ENCODE assay signal across 27 cellular contexts in genomic region chr1:24713736-24714135, GRCh38. TPM values are rescaled to one million over a fixed set of nuclear protein-coding genes. Genes with fewer than 3 reads are reported as not detected.
DNase-seq lines count a peak whose midpoint lies in the region; TF ChIP-seq lines count a peak whose summit lies in the region.
"Had no signal": no experiment of that assay in that cellular context is flagged by ENCODE, and none has a peak within 500 bp of the region (broad histone marks: within the 10 kb centered on the region; RNA-seq: fewer than 3 reads in every experiment).

No MANE protein-coding gene starts in this region.

- H3K27me3 ChIP-seq in SJSA1 (replicated peaks) (no peaks in the 10 kb centered on the region), layer of hippocampus (ENCODE audit: control insufficient read depth, insufficient read depth, low read length) (no peaks in the 10 kb centered on the region), tibial nerve (no peaks in the 10 kb centered on the region)
- H3K27me3 ChIP-seq: MG63, uterus had no signal

- no peak for TF ChIP-seq CTCF in tibial nerve (IDR thresholded peaks at IDR 0.05)

- no peaks in the 10 kb centered on the region; the same call in 1 of the 2 replicates for H3K36me3 ChIP-seq in SJSA1
- no peaks in the 10 kb centered on the region for H3K36me3 ChIP-seq in tibial nerve
- H3K36me3 ChIP-seq: thoracic aorta, uterus had no signal

- WGBS in tibial nerve, 2 donors: 65 to 66% methylated on average over 5 of the region's 5 CpGs

- no peak overlapping the region for H3K4me3 Mint-ChIP-seq in activated CD4-positive, alpha-beta T cell treated with anti-CD3 and anti-CD28 coated beads, Interleukin-2, amount 10 ng/mL, durations not matched to agents 7 days and 5 days
- H3K4me3 Mint-ChIP-seq in activated CD4-positive, alpha-beta T cell treated with anti-CD3 and anti-CD28 coated beads, Interleukin-2, amount 10 ng/mL, durations not matched to agents 24 days and 14 days: no peak overlapping the region
- H3K4me3 Mint-ChIP-seq: activated CD4-positive, alpha-beta memory T cell treated with anti-CD3 and anti-CD28 coated beads for 36 hours; activated naive CD4-positive, alpha-beta T cell treated with anti-CD3 and anti-CD28 coated beads for 36 hours; CD4-positive, alpha-beta T cell; stimulated activated naive CD8-positive, alpha-beta T cell treated with anti-CD3 and anti-CD28 coated beads, Interleukin-15, Interleukin-2, amounts not matched to agents 100 ng/mL and 50 ng/mL, for 24 hours; T-helper 1 cell treated with Interleukin-12 subunit alpha and Interleukin-12 subunit beta and Interleukin-4 antibody, amounts not matched to agents 30 μg/mL and 1 μg/mL, for 36 hours had no signal

- no peaks in the 10 kb centered on the region for H3K9me3 ChIP-seq in SJSA1 (replicated peaks)
- no peaks in the 10 kb centered on the region for H3K9me3 ChIP-seq in tibial nerve
- H3K9me3 ChIP-seq: MG63, thoracic aorta, uterus had no signal

- H3K4me3 ChIP-seq in SJSA1: no peak overlapping the region
- H3K4me3 ChIP-seq in tibial nerve: no peak overlapping the region
- H3K4me3 ChIP-seq: MG63, SK-N-MC, thoracic aorta, uterus had no signal

- peaks cover 14% of the 10 kb centered on the region for H3K4me1 Mint-ChIP-seq in activated CD4-positive, alpha-beta T cell treated with anti-CD3 and anti-CD28 coated beads, Interleukin-2, amount 10 ng/mL, durations not matched to agents 7 days and 5 days
- H3K4me1 Mint-ChIP-seq in activated CD4-positive, alpha-beta T cell treated with anti-CD3 and anti-CD28 coated beads, Interleukin-2, amount 10 ng/mL, durations not matched to agents 24 days and 14 days: peaks cover 17% of the 10 kb centered on the region

- intact Hi-C loops in activated CD4-positive, alpha-beta T cell treated with anti-CD3 and anti-CD28 coated beads, Interleukin-2, amount 10 ng/mL, durations not matched to agents 24 days and 14 days (cut with micrococcal nuclease): no loop called here

- H3K36me3 Mint-ChIP-seq in activated CD4-positive, alpha-beta T cell treated with anti-CD3 and anti-CD28 coated beads, Interleukin-2, amount 10 ng/mL, durations not matched to agents 7 days and 5 days (ENCODE audit: low read depth): no peaks in the 10 kb centered on the region
- peaks cover 1% of the 10 kb centered on the region for H3K36me3 Mint-ChIP-seq in activated CD4-positive, alpha-beta T cell treated with anti-CD3 and anti-CD28 coated beads, Interleukin-2, amount 10 ng/mL, durations not matched to agents 24 days and 14 days (ENCODE audit: low read depth)
- H3K36me3 Mint-ChIP-seq: activated CD4-positive, alpha-beta memory T cell treated with anti-CD3 and anti-CD28 coated beads for 36 hours had no signal

- POLR2A ChIA-PET in activated CD4-positive, alpha-beta T cell treated with anti-CD3 and anti-CD28 coated beads, Interleukin-2, amount 10 ng/mL, durations not matched to agents 7 days and 5 days (lab: Charles Lee): no interaction called here

- H3K4me1 ChIP-seq in SJSA1 (replicated peaks): peaks cover 40% of the 10 kb centered on the region
- peaks cover 0 to 60% (median 26%) of the 10 kb centered on the region in 4 donors for H3K4me1 ChIP-seq in tibial nerve
- H3K4me1 ChIP-seq: uterus had no signal

- no peak for DNase-seq in activated CD4-positive, alpha-beta T cell treated with anti-CD3 and anti-CD28 coated beads, Interleukin-2, amount 10 ng/mL, durations not matched to agents 7 days and 5 days
- DNase-seq in activated CD4-positive, alpha-beta T cell treated with anti-CD3 and anti-CD28 coated beads, Interleukin-2, amount 10 ng/mL, durations not matched to agents 24 days and 14 days: no peak
- DNase-seq in SJSA1 (ENCODE audit: low read depth in 1 of 2, low spot score in 2 of 2): no peak
- DNase-seq in tibial nerve (ENCODE audit: low spot score in 2 of 2): no peak
- DNase-seq in effector CD4-positive, alpha-beta T cell: no peak
- DNase-seq in stimulated activated CD4-positive, alpha-beta T cell treated with anti-CD3 and anti-CD28 coated beads, Interleukin-15, amount 100 ng/mL, for 24 hours: no peak
- DNase-seq in activated effector memory CD4-positive, alpha-beta T cell treated with anti-CD3 and anti-CD28 coated beads, Interleukin-2, amount 50 U/mL, for 16 hours: no peak
- DNase-seq: activated CD4-positive, alpha-beta memory T cell treated with anti-CD3 and anti-CD28 coated beads for 36 hours; activated CD8-positive, alpha-beta memory T cell treated with anti-CD3 and anti-CD28 coated beads, Interleukin-2, amount 50 U/mL, for 4 hours; activated naive CD4-positive, alpha-beta T cell treated with anti-CD3 and anti-CD28 coated beads for 36 hours; CD4-positive, alpha-beta T cell; dermis blood vessel endothelial cell; GOT3; left cardiac atrium; MG63; NCI-H1417; NCI-H2081; NCI-H345; RPMI8226; stimulated activated CD8-positive, alpha-beta memory T cell treated with anti-CD3 and anti-CD28 coated beads, Interleukin-4, amount 100 ng/mL, for 48 hours; uterus had no signal

- peak overlapping the region; percentile 37 for H3K27ac Mint-ChIP-seq in activated CD4-positive, alpha-beta T cell treated with anti-CD3 and anti-CD28 coated beads, Interleukin-2, amount 10 ng/mL, durations not matched to agents 7 days and 5 days
- H3K27ac Mint-ChIP-seq in activated CD4-positive, alpha-beta T cell treated with anti-CD3 and anti-CD28 coated beads, Interleukin-2, amount 10 ng/mL, durations not matched to agents 24 days and 14 days: no peak overlapping the region
- H3K27ac Mint-ChIP-seq: activated CD4-positive, alpha-beta memory T cell treated with anti-CD3 and anti-CD28 coated beads for 36 hours; activated naive CD4-positive, alpha-beta T cell treated with anti-CD3 and anti-CD28 coated beads for 36 hours; CD4-positive, alpha-beta T cell; stimulated activated naive CD8-positive, alpha-beta T cell treated with anti-CD3 and anti-CD28 coated beads, Interleukin-15, Interleukin-2, amounts not matched to agents 100 ng/mL and 50 ng/mL, for 24 hours; T-helper 1 cell treated with Interleukin-12 subunit alpha and Interleukin-12 subunit beta and Interleukin-4 antibody, amounts not matched to agents 30 μg/mL and 1 μg/mL, for 36 hours had no signal

- H3K9me3 Mint-ChIP-seq in activated CD4-positive, alpha-beta T cell treated with anti-CD3 and anti-CD28 coated beads, Interleukin-2, amount 10 ng/mL, durations not matched to agents 7 days and 5 days: no peaks in the 10 kb centered on the region
- H3K9me3 Mint-ChIP-seq in activated CD4-positive, alpha-beta T cell treated with anti-CD3 and anti-CD28 coated beads, Interleukin-2, amount 10 ng/mL, durations not matched to agents 24 days and 14 days: no peaks in the 10 kb centered on the region
- H3K9me3 Mint-ChIP-seq: activated CD4-positive, alpha-beta memory T cell treated with anti-CD3 and anti-CD28 coated beads for 36 hours; activated naive CD4-positive, alpha-beta T cell treated with anti-CD3 and anti-CD28 coated beads for 36 hours; CD4-positive, alpha-beta T cell; stimulated activated naive CD8-positive, alpha-beta T cell treated with anti-CD3 and anti-CD28 coated beads, Interleukin-15, Interleukin-2, amounts not matched to agents 100 ng/mL and 50 ng/mL, for 24 hours; T-helper 1 cell treated with Interleukin-12 subunit alpha and Interleukin-12 subunit beta and Interleukin-4 antibody, amounts not matched to agents 30 μg/mL and 1 μg/mL, for 36 hours had no signal

- no peaks in the 10 kb centered on the region for H3K27me3 Mint-ChIP-seq in activated CD4-positive, alpha-beta T cell treated with anti-CD3 and anti-CD28 coated beads, Interleukin-2, amount 10 ng/mL, durations not matched to agents 7 days and 5 days
- H3K27me3 Mint-ChIP-seq in activated CD4-positive, alpha-beta T cell treated with anti-CD3 and anti-CD28 coated beads, Interleukin-2, amount 10 ng/mL, durations not matched to agents 24 days and 14 days: no peaks in the 10 kb centered on the region
- H3K27me3 Mint-ChIP-seq: activated CD4-positive, alpha-beta memory T cell treated with anti-CD3 and anti-CD28 coated beads for 36 hours; CD4-positive, alpha-beta T cell had no signal

- CTCF ChIA-PET in activated CD4-positive, alpha-beta T cell treated with anti-CD3 and anti-CD28 coated beads, Interleukin-2, amount 10 ng/mL, durations not matched to agents 7 days and 5 days (lab: Charles Lee): interaction anchor here (0.5 to 1.7 kb wide), 4 partner anchors 11 to 784 kb away, joined by 3 to 4 read pairs (median 4); no protein-coding TSS in a partner anchor

- no peak for TF ChIP-seq POLR2A in tibial nerve (IDR thresholded peaks at IDR 0.05)

- no peak for TF ChIP-seq EP300 in tibial nerve (IDR thresholded peaks at IDR 0.05)

- H3K27ac ChIP-seq in SJSA1 (peak overlapping the region; percentile 75), layer of hippocampus (ENCODE audit: low read depth, low read length) (peak overlapping the region; percentile 94), tibial nerve (peak overlapping the region; percentile 80 to 92 (median 90))
- H3K27ac ChIP-seq: KMS-11, SK-N-MC, uterus had no signal

RNA-seq across cellular contexts. Expression of gene CLIC4, which starts 31.5 kb away (rescaled TPM):
- 10 to 100 TPM; 14.2 to 15.5 TPM for total RNA-seq in activated CD4-positive, alpha-beta T cell treated with anti-CD3 and anti-CD28 coated beads, Interleukin-2, amount 10 ng/mL, durations not matched to agents 7 days and 5 days
- 15.7 and 17.4 TPM in 2 replicates for total RNA-seq in activated CD4-positive, alpha-beta T cell treated with anti-CD3 and anti-CD28 coated beads, Interleukin-2, amount 10 ng/mL, durations not matched to agents 24 days and 14 days
- 381 and 457 TPM in 2 replicates for total RNA-seq in SJSA1 (2014; rRNA removed; shearing (Covaris generic))
- 100 to 1,000 TPM; 399 to 688 (median 564) TPM for total RNA-seq in tibial nerve

Comparison
In these comparisons a context has a peak if more than half of its experiments do, and no peak if none do; other contexts are left out.
1. RNA of gene CLIC4, which starts 31.5 kb away (total RNA-seq): 399 to 688 TPM in tibial nerve and 381 to 457 TPM in SJSA1; 15.7 to 17.4 TPM in activated CD4-positive, alpha-beta T cell treated with anti-CD3 and anti-CD28 coated beads, Interleukin-2, amount 10 ng/mL, durations not matched to agents 24 days and 14 days and 14.2 to 15.5 TPM in activated CD4-positive, alpha-beta T cell treated with anti-CD3 and anti-CD28 coated beads, Interleukin-2, amount 10 ng/mL, durations not matched to agents 7 days and 5 days; every median in the first group is over 10 times any median in the second.
2. Peak in every context shown above with its lines, with median percentiles within 50 percentile points of each other: H3K27ac ChIP-seq.